ENCODE assay signal across 5 cellular contexts in genomic region chr7:21461282-21461681, GRCh38.
"Had no signal": no experiment of that assay in that cellular context is flagged by ENCODE, and none has a peak within 500 bp of the region (broad histone marks: within the 10 kb centered on the region; RNA-seq: fewer than 3 reads in every experiment).

No MANE protein-coding gene starts in this region.

- H3K4me1 Mint-ChIP-seq: GM23338, H9 had no signal

- H3K4me3 ChIP-seq: GM23338, K562 had no signal

- DNase-seq: H9, HCEC 1CT, IMR-90 had no signal

- H3K4me3 Mint-ChIP-seq: GM23338, H9 had no signal

- ATAC-seq: GM23338, K562 had no signal

- H3K27ac Mint-ChIP-seq: GM23338, H9 had no signal
